ENCODE assay signal across 2 cellular contexts in the genomic region with DNA sequence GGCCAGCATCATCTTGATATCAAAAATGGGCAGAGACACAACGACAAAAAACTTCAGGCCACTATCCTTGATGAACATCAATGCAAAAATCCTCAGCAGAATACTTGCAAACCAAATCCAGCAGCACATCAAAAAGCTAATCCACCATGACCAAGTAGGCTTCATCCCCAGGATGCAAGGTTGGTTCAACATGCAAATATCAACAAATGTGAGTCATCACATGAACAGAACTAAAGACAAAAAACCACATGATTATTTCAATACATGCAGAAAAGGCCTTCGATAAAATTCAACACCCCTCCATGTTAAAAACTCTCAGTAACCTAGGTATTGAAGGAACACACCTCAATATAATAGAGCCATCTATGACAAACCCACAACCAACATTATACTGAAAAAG.
TF ChIP-seq lines count a peak whose summit lies in the region.

No MANE protein-coding gene starts in this region.

TF ChIP-seq in HEK293T, 16 proteins besides CTCF, POLR2A, EP300 and RAD21:
- TF ChIP-seq SUZ12 (IDR thresholded peaks at IDR 0.05) (no peak), ELF4 (IDR thresholded peaks at IDR 0.05) (no peak), NFRKB (IDR thresholded peaks at IDR 0.05) (no peak), L3MBTL2 (conservative IDR thresholded peaks at IDR 0.05) (peak; percentile 32; the same call in 1 of the 2 replicates)

TF ChIP-seq in K562, 482 proteins besides CTCF, POLR2A, EP300 and RAD21 (continues in another document):
- TF ChIP-seq HMG20A (CRISPR knock-in tag; conservative IDR thresholded peaks at IDR 0.05) (no peak), HNRNPUL1 (IDR thresholded peaks at IDR 0.05; ENCODE audit: low read length) (no peak), ARHGAP35 (IDR thresholded peaks at IDR 0.05; ENCODE audit: partially characterized antibody) (no peak), MAFG (tag; conservative IDR thresholded peaks at IDR 0.05) (no peak), CBX5 (IDR thresholded peaks at IDR 0.05; ENCODE audit: borderline replicate concordance, low read depth) (0 out of 2 replicates have a peak, but pooled peaks have one; percentile 21), HDAC2 (IDR thresholded peaks at IDR 0.05) (no peak), CREM (IDR thresholded peaks at IDR 0.05; ENCODE audit: low read depth) (no peak), ZNF134 (CRISPR knock-in tag; conservative IDR thresholded peaks at IDR 0.05) (no peak), CBX3 (IDR thresholded peaks at IDR 0.05; ENCODE audit: borderline replicate concordance in 1 of 2, low read length in 2 of 2) (no peak), NCOR1 (IDR thresholded peaks at IDR 0.05) (no peak), ZNF3 (CRISPR knock-in tag; IDR thresholded peaks at IDR 0.05) (no peak), MAZ (CRISPR knock-in tag; conservative IDR thresholded peaks at IDR 0.05 in 1 of 2, IDR thresholded peaks at IDR 0.05 in 1 of 2) (no peak), SREBF2 (CRISPR knock-in tag; IDR thresholded peaks at IDR 0.05) (no peak), SP1 (CRISPR knock-in tag; IDR thresholded peaks at IDR 0.05) (no peak), JUND (IDR thresholded peaks at IDR 0.05; ENCODE audit: borderline replicate concordance, low read depth, low read length) (0 out of 2 replicates have a peak, but pooled peaks have one; percentile 12), JUND (tag; IDR thresholded peaks at IDR 0.05; ENCODE audit: borderline replicate concordance, low read depth, low read length) (no peak), PRMT5 (CRISPR knock-in tag; IDR thresholded peaks at IDR 0.05) (no peak), TRIM24 (IDR thresholded peaks at IDR 0.05) (peak; percentile 17 to 37; a peak in 1 of 4 replicates), ZNF253 (CRISPR knock-in tag; conservative IDR thresholded peaks at IDR 0.05) (no peak), ZNF23 (CRISPR knock-in tag; IDR thresholded peaks at IDR 0.05) (no peak), ZNF79 (CRISPR knock-in tag; IDR thresholded peaks at IDR 0.05; ENCODE audit: low read depth) (no peak), ZNF324 (CRISPR knock-in tag; IDR thresholded peaks at IDR 0.05) (peak; percentile 91), ETV5 (CRISPR knock-in tag; IDR thresholded peaks at IDR 0.05; ENCODE audit: low read depth) (no peak), ZNF354B (CRISPR knock-in tag; IDR thresholded peaks at IDR 0.05) (no peak), MTF1 (CRISPR knock-in tag; IDR thresholded peaks at IDR 0.05; ENCODE audit: borderline replicate concordance) (no peak), PTBP1 (IDR thresholded peaks at IDR 0.05; ENCODE audit: low read depth, low read length) (no peak), DNMT1 (IDR thresholded peaks at IDR 0.05) (no peak)
- TF ChIP-seq, protein P1, sequence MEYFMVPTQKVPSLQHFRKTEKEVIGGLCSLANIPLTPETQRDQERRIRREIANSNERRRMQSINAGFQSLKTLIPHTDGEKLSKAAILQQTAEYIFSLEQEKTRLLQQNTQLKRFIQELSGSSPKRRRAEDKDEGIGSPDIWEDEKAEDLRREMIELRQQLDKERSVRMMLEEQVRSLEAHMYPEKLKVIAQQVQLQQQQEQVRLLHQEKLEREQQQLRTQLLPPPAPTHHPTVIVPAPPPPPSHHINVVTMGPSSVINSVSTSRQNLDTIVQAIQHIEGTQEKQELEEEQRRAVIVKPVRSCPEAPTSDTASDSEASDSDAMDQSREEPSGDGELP (CRISPR knock-in tag; IDR thresholded peaks at IDR 0.05; ENCODE audit: borderline replicate concordance) = no peak
- TF ChIP-seq, protein P2, sequence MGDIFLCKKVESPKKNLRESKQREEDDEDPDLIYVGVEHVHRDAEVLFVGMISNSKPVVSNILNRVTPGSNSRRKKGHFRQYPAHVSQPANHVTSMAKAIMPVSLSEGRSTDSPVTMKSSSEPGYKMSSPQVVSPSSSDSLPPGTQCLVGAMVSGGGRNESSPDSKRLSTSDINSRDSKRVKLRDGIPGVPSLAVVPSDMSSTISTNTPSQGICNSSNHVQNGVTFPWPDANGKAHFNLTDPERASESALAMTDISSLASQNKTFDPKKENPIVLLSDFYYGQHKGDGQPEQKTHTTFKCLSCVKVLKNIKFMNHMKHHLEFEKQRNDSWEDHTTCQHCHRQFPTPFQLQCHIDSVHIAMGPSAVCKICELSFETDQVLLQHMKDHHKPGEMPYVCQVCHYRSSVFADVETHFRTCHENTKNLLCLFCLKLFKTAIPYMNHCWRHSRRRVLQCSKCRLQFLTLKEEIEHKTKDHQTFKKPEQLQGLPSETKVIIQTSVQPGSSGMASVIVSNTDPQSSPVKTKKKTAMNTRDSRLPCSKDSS (IDR thresholded peaks at IDR 0.05; ENCODE audit: low read depth, partially characterized antibody) = peak; percentile 43
- TF ChIP-seq, protein P3, sequence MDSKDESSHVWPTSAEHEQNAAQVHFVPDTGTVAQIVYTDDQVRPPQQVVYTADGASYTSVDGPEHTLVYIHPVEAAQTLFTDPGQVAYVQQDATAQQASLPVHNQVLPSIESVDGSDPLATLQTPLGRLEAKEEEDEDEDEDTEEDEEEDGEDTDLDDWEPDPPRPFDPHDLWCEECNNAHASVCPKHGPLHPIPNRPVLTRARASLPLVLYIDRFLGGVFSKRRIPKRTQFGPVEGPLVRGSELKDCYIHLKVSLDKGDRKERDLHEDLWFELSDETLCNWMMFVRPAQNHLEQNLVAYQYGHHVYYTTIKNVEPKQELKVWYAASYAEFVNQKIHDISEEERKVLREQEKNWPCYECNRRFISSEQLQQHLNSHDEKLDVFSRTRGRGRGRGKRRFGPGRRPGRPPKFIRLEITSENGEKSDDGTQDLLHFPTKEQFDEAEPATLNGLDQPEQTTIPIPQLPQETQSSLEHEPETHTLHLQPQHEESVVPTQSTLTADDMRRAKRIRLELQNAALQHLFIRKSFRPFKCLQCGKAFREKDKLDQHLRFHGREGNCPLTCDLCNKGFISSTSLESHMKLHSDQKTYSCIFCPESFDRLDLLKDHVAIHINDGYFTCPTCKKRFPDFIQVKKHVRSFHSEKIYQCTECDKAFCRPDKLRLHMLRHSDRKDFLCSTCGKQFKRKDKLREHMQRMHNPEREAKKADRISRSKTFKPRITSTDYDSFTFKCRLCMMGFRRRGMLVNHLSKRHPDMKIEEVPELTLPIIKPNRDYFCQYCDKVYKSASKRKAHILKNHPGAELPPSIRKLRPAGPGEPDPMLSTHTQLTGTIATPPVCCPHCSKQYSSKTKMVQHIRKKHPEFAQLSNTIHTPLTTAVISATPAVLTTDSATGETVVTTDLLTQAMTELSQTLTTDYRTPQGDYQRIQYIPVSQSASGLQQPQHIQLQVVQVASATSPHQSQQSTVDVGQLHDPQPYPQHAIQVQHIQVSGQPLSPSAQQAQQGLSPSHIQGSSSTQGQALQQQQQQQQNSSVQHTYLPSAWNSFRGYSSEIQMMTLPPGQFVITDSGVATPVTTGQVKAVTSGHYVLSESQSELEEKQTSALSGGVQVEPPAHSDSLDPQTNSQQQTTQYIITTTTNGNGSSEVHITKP (IDR thresholded peaks at IDR 0.05; ENCODE audit: partially characterized antibody) = no peak
- TF ChIP-seq, protein P4, sequence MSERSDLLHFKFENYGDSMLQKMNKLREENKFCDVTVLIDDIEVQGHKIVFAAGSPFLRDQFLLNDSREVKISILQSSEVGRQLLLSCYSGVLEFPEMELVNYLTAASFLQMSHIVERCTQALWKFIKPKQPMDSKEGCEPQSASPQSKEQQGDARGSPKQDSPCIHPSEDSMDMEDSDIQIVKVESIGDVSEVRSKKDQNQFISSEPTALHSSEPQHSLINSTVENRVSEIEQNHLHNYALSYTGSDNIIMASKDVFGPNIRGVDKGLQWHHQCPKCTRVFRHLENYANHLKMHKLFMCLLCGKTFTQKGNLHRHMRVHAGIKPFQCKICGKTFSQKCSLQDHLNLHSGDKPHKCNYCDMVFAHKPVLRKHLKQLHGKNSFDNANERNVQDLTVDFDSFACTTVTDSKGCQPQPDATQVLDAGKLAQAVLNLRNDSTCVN (CRISPR knock-in tag; IDR thresholded peaks at IDR 0.05) = no peak
- TF ChIP-seq, protein P5, sequence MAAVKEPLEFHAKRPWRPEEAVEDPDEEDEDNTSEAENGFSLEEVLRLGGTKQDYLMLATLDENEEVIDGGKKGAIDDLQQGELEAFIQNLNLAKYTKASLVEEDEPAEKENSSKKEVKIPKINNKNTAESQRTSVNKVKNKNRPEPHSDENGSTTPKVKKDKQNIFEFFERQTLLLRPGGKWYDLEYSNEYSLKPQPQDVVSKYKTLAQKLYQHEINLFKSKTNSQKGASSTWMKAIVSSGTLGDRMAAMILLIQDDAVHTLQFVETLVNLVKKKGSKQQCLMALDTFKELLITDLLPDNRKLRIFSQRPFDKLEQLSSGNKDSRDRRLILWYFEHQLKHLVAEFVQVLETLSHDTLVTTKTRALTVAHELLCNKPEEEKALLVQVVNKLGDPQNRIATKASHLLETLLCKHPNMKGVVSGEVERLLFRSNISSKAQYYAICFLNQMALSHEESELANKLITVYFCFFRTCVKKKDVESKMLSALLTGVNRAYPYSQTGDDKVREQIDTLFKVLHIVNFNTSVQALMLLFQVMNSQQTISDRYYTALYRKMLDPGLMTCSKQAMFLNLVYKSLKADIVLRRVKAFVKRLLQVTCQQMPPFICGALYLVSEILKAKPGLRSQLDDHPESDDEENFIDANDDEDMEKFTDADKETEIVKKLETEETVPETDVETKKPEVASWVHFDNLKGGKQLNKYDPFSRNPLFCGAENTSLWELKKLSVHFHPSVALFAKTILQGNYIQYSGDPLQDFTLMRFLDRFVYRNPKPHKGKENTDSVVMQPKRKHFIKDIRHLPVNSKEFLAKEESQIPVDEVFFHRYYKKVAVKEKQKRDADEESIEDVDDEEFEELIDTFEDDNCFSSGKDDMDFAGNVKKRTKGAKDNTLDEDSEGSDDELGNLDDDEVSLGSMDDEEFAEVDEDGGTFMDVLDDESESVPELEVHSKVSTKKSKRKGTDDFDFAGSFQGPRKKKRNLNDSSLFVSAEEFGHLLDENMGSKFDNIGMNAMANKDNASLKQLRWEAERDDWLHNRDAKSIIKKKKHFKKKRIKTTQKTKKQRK (IDR thresholded peaks at IDR 0.05; ENCODE audit: borderline replicate concordance, low read depth, low read length) = no peak
- TF ChIP-seq, protein P6, sequence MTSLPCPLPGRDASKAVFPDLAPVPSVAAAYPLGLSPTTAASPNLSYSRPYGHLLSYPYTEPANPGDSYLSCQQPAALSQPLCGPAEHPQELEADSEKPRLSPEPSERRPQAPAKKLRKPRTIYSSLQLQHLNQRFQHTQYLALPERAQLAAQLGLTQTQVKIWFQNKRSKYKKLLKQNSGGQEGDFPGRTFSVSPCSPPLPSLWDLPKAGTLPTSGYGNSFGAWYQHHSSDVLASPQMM (CRISPR knock-in tag; IDR thresholded peaks at IDR 0.05) = no peak
- TF ChIP-seq, protein P7, sequence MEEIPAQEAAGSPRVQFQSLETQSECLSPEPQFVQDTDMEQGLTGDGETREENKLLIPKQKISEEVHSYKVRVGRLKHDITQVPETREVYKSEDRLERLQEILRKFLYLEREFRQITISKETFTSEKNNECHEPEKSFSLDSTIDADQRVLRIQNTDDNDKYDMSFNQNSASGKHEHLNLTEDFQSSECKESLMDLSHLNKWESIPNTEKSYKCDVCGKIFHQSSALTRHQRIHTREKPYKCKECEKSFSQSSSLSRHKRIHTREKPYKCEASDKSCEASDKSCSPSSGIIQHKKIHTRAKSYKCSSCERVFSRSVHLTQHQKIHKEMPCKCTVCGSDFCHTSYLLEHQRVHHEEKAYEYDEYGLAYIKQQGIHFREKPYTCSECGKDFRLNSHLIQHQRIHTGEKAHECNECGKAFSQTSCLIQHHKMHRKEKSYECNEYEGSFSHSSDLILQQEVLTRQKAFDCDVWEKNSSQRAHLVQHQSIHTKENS (CRISPR knock-in tag; IDR thresholded peaks at IDR 0.05) = no peak
